ENCODE assay signal across 10 cellular contexts in the genomic region with DNA sequence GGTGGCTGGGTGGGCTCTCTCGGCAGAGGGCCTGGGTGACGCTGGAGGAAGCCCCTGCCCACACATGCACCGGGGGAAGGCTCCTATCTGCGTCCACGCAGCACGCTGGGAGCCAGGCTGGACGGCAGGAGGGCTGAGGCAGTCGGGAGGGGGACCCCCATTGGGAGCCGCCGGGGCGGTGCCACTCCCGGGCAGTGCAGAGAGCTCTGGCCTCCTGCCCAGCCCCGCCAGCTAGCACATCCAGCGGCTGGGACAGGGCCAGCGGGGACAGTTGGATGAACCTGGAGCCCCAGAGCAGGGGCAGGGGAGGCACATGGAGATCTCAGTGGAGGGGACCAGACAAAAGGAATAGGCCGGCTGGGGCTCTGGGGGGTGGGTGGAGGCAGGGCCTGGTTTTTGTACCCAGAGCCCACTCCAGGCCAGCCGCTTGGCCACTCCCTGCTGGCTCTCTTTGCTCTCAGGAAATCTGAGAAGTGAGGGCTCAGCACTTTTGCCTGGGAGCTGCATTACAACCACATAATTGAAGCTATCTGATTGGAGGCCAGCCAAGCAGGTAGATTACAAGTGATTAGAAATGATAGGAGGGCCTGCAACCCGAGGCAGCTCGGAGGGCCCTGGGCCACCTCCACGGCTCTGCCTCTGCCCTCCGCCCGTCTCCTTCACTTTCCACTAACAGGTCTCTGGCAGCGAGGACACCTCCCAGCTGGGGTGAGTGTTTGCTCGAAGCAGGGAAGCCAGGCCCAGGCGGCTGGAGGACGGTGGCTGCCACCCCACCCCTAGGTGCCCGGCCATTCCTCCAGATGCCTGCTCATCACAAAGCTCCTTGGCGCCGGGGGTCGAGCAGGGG. TPM values are rescaled to one million over a fixed set of nuclear protein-coding genes. Genes with fewer than 3 reads are reported as not detected.
DNase-seq lines count a peak whose midpoint lies in the region; ATAC-seq and TF ChIP-seq lines count a peak whose summit lies in the region.
"Had no signal": no experiment of that assay in that cellular context is flagged by ENCODE, and none has a peak within 500 bp of the region (broad histone marks: within the 10 kb centered on the region; RNA-seq: fewer than 3 reads in every experiment).

No MANE protein-coding gene starts in this region.

- H3K36me3 Mint-ChIP-seq in H9 (ENCODE audit: insufficient read depth in 1 of 3, low read depth in 3 of 3) = no peaks in the 10 kb centered on the region; a peak in 1 of 7 replicates
- H3K36me3 Mint-ChIP-seq in natural killer cell treated with Interleukin-12 subunit alpha and Interleukin-12 subunit beta and Interleukin-15 and Interleukin-18, amount 100 ng/mL, for 72 hours = no peaks in the 10 kb centered on the region
- H3K36me3 Mint-ChIP-seq in activated CD4-positive, alpha-beta T cell treated with anti-CD3 and anti-CD28 coated beads, Interleukin-2, amount 10 ng/mL, durations not matched to agents 24 days and 14 days (ENCODE audit: low read depth) = no peaks in the 10 kb centered on the region

- H3K4me3 Mint-ChIP-seq in H9 = no peak overlapping the region
- no peak overlapping the region for H3K4me3 Mint-ChIP-seq in natural killer cell treated with Interleukin-12 subunit alpha and Interleukin-12 subunit beta and Interleukin-15 and Interleukin-18, amount 100 ng/mL, for 72 hours
- H3K4me3 Mint-ChIP-seq in activated CD4-positive, alpha-beta T cell treated with anti-CD3 and anti-CD28 coated beads, Interleukin-2, amount 10 ng/mL, durations not matched to agents 24 days and 14 days = no peak overlapping the region
- H3K4me3 Mint-ChIP-seq: activated CD8-positive, alpha-beta T cell treated with anti-CD3 and anti-CD28 coated beads, Interleukin-2, amount 10 ng/mL, durations not matched to agents 7 days and 5 days had no signal

- H4K20me1 ChIP-seq in H9 (ENCODE audit: control insufficient read depth, insufficient read depth, insufficient read length) = no peaks in the 10 kb centered on the region

- H2AK5ac ChIP-seq in H9 (ENCODE audit: insufficient read length, low read length) = no peak overlapping the region

- H4K5ac ChIP-seq in H9 (ENCODE audit: insufficient read length, low read depth, low read length) = no peak overlapping the region

- no peak for ATAC-seq in GM18498 (IDR thresholded peaks at IDR 0.05; ENCODE audit: unreplicated experiment)
- ATAC-seq in natural killer cell treated with Interleukin-12 subunit alpha and Interleukin-12 subunit beta and Interleukin-15 and Interleukin-18, amount 100 ng/mL, for 72 hours = no peak
- ATAC-seq: activated CD8-positive, alpha-beta T cell treated with anti-CD3 and anti-CD28 coated beads, Interleukin-2, amount 10 ng/mL, durations not matched to agents 7 days and 5 days had no signal

- H4K91ac ChIP-seq in H9 (ENCODE audit: insufficient read length, low read depth, low read length) = no peak overlapping the region

- no peaks in the 10 kb centered on the region; the same call in 1 of the 2 replicates for H3K27me3 Mint-ChIP-seq in H9 (ENCODE audit: low read depth)
- H3K27me3 Mint-ChIP-seq in natural killer cell treated with Interleukin-12 subunit alpha and Interleukin-12 subunit beta and Interleukin-15 and Interleukin-18, amount 100 ng/mL, for 72 hours = peaks cover 0 to 2% of the 10 kb centered on the region in 2 donors
- no peaks in the 10 kb centered on the region for H3K27me3 Mint-ChIP-seq in activated CD4-positive, alpha-beta T cell treated with anti-CD3 and anti-CD28 coated beads, Interleukin-2, amount 10 ng/mL, durations not matched to agents 24 days and 14 days

- WGBS in H9 (ENCODE audit: extremely low coverage, insufficient read length, low lambda C conversion rate) = no CpG with 5 or more reads among the region's 30 CpGs

- no peaks in the 10 kb centered on the region for H3K9me3 Mint-ChIP-seq in H9
- no peaks in the 10 kb centered on the region for H3K9me3 Mint-ChIP-seq in natural killer cell treated with Interleukin-12 subunit alpha and Interleukin-12 subunit beta and Interleukin-15 and Interleukin-18, amount 100 ng/mL, for 72 hours
- H3K9me3 Mint-ChIP-seq in activated CD4-positive, alpha-beta T cell treated with anti-CD3 and anti-CD28 coated beads, Interleukin-2, amount 10 ng/mL, durations not matched to agents 24 days and 14 days = no peaks in the 10 kb centered on the region

- H3K4me1 Mint-ChIP-seq in H9 = peaks cover 2 to 18% of the 10 kb centered on the region in 2 experiments; a peak in 2 of 4 replicates
- H3K4me1 Mint-ChIP-seq in natural killer cell treated with Interleukin-12 subunit alpha and Interleukin-12 subunit beta and Interleukin-15 and Interleukin-18, amount 100 ng/mL, for 72 hours (ENCODE audit: low read depth in 2 of 2) = no peaks in the 10 kb centered on the region
- H3K4me1 Mint-ChIP-seq in activated CD4-positive, alpha-beta T cell treated with anti-CD3 and anti-CD28 coated beads, Interleukin-2, amount 10 ng/mL, durations not matched to agents 24 days and 14 days = no peaks in the 10 kb centered on the region

- no peak overlapping the region for H3K23ac ChIP-seq in H9 (ENCODE audit: insufficient read length, low read depth, low read length)

- no peaks in the 10 kb centered on the region for H3K23me2 ChIP-seq in H9 (ENCODE audit: insufficient read length, low read depth, low read length, poor library complexity, severe bottlenecking)

- H3T11ph ChIP-seq in H9 (ENCODE audit: low read length) = no peak overlapping the region

- H3K14ac ChIP-seq in H9 (ENCODE audit: insufficient read depth, low read length) = peak overlapping the region; percentile 4; the same call in 1 of the 2 replicates

- H3K18ac ChIP-seq in H9 (ENCODE audit: insufficient read length, low read depth, low read length) = no peak overlapping the region

- intact Hi-C loops in activated CD4-positive, alpha-beta T cell treated with anti-CD3 and anti-CD28 coated beads, Interleukin-2, amount 10 ng/mL, durations not matched to agents 24 days and 14 days (cut with micrococcal nuclease) = no loop called here

- no peak overlapping the region for H3K4ac ChIP-seq in H9 (ENCODE audit: low read depth, low read length)

- no peaks in the 10 kb centered on the region for H3K27me3 ChIP-seq in H9 (ENCODE audit: insufficient read depth, low read length)

- H2BK20ac ChIP-seq in H9 (ENCODE audit: low read depth, low read length, poor library complexity, severe bottlenecking) = no peak overlapping the region

- H2BK12ac ChIP-seq in H9 (ENCODE audit: insufficient read length, low read depth, low read length) = no peak overlapping the region

- no peak for DNase-seq in H9
- DNase-seq in NCI-H2227 (lab: John Stamatoyannopoulos, UW; ENCODE audit: unreplicated experiment) = peak; percentile 75
- peak; percentile 19 for DNase-seq in epithelial cell of esophagus (ENCODE audit: low read depth)
- peak; percentile 46 for DNase-seq in retina
- no peak for DNase-seq in activated effector memory CD4-positive, alpha-beta T cell treated with anti-CD3 and anti-CD28 coated beads, Interleukin-2, amount 50 U/mL, for 16 hours
- DNase-seq in natural killer cell treated with Interleukin-12 subunit alpha and Interleukin-12 subunit beta and Interleukin-15 and Interleukin-18, amount 100 ng/mL, for 72 hours (ENCODE audit: low spot score) = no peak
- DNase-seq in activated CD4-positive, alpha-beta T cell treated with anti-CD3 and anti-CD28 coated beads, Interleukin-2, amount 10 ng/mL, durations not matched to agents 24 days and 14 days = no peak
- DNase-seq: activated CD8-positive, alpha-beta T cell treated with anti-CD3 and anti-CD28 coated beads, Interleukin-2, amount 10 ng/mL, durations not matched to agents 7 days and 5 days; dermis blood vessel endothelial cell had no signal

- no peaks in the 10 kb centered on the region for H3K79me2 ChIP-seq in H9 (ENCODE audit: insufficient read depth, low read length)

- no peak overlapping the region for H2BK120ac ChIP-seq in H9 (ENCODE audit: low read depth, low read length, poor library complexity, severe bottlenecking)

- no peak overlapping the region for H4K8ac ChIP-seq in H9 (replicated peaks; ENCODE audit: insufficient read length, low read depth, low read length)

- no peak overlapping the region for H3K4me3 ChIP-seq in epithelial cell of esophagus (ENCODE audit: low read length)

- H3K9me3 ChIP-seq in H9 (ENCODE audit: control insufficient read depth, low read depth, low read length) = no peaks in the 10 kb centered on the region

- no peaks in the 10 kb centered on the region for H3K79me1 ChIP-seq in H9 (ENCODE audit: insufficient read depth, low read depth, low read length, poor library complexity, severe bottlenecking)

- H3K4me1 ChIP-seq in H9 (ENCODE audit: insufficient read depth, low read length) = no peaks in the 10 kb centered on the region

- H3K9ac ChIP-seq in H9 (ENCODE audit: extremely low read depth, insufficient read length, low read length) = no peak overlapping the region

- H2BK5ac ChIP-seq in H9 (ENCODE audit: insufficient read length, low read length) = no peak overlapping the region

- H2BK15ac ChIP-seq in H9 (ENCODE audit: low read depth, low read length) = no peak overlapping the region

- H3K27ac Mint-ChIP-seq in H9 = no peak overlapping the region; a peak in 1 of 7 replicates
- no peak overlapping the region for H3K27ac Mint-ChIP-seq in natural killer cell treated with Interleukin-12 subunit alpha and Interleukin-12 subunit beta and Interleukin-15 and Interleukin-18, amount 100 ng/mL, for 72 hours
- H3K27ac Mint-ChIP-seq in activated CD4-positive, alpha-beta T cell treated with anti-CD3 and anti-CD28 coated beads, Interleukin-2, amount 10 ng/mL, durations not matched to agents 24 days and 14 days = no peak overlapping the region
- H3K27ac Mint-ChIP-seq: activated CD8-positive, alpha-beta T cell treated with anti-CD3 and anti-CD28 coated beads, Interleukin-2, amount 10 ng/mL, durations not matched to agents 7 days and 5 days had no signal

- no peak for TF ChIP-seq CTCF in H9 (conservative IDR thresholded peaks at IDR 0.05)
- TF ChIP-seq CTCF in epithelial cell of esophagus (IDR thresholded peaks at IDR 0.05; ENCODE audit: insufficient read depth, low read depth, low read length, missing control alignments) = no peak

- no peak overlapping the region for H3K27ac ChIP-seq in H9 (ENCODE audit: insufficient read length, low read depth, low read length)

- H3K56ac ChIP-seq in H9 (ENCODE audit: insufficient read length, low read depth, low read length) = no peak overlapping the region

- H2AFZ ChIP-seq in H9 (ENCODE audit: low read length) = no peak overlapping the region

- H3K4me2 ChIP-seq in H9 (ENCODE audit: insufficient read depth, insufficient read length, low read length) = no peak overlapping the region

RNA-seq across cellular contexts. Expression of gene ENGASE, which starts 40.1 kb away (rescaled TPM):
- 20.6 and 21.1 TPM in 2 replicates for total RNA-seq in H9 (2021)
- total RNA-seq in natural killer cell treated with Interleukin-12 subunit alpha and Interleukin-12 subunit beta and Interleukin-15 and Interleukin-18, amount 100 ng/mL, for 72 hours = 10 to 100 TPM; 37.2 to 54.2 TPM
- total RNA-seq in activated CD4-positive, alpha-beta T cell treated with anti-CD3 and anti-CD28 coated beads, Interleukin-2, amount 10 ng/mL, durations not matched to agents 24 days and 14 days = 49.5 and 52.4 TPM in 2 replicates

Comparison
In these comparisons a context has a peak if more than half of its experiments do, and no peak if none do; other contexts are left out.
1. DNase-seq: peak in NCI-H2227 (single experiment), epithelial cell of esophagus (single experiment) and retina (single experiment); none in H9 (single experiment), activated effector memory CD4-positive, alpha-beta T cell treated with anti-CD3 and anti-CD28 coated beads, Interleukin-2, amount 50 U/mL, for 16 hours (single experiment), natural killer cell treated with Interleukin-12 subunit alpha and Interleukin-12 subunit beta and Interleukin-15 and Interleukin-18, amount 100 ng/mL, for 72 hours (single experiment) and activated CD4-positive, alpha-beta T cell treated with anti-CD3 and anti-CD28 coated beads, Interleukin-2, amount 10 ng/mL, durations not matched to agents 24 days and 14 days (single experiment).